In genomic region chr7:112131016-112131415, GRCh38 we compare ENCODE assay signal across 1 cellular context.
TF ChIP-seq lines count a peak whose summit lies in the region.

No MANE protein-coding gene starts in this region.

TF ChIP-seq in HEK293, 187 proteins besides CTCF, POLR2A, EP300 and RAD21 (continued from another document):
- no peak for TF ChIP-seq ZNF280C (tag by site-specific recombination; IDR thresholded peaks at IDR 0.05)
- TF ChIP-seq ZNF548 (tag by site-specific recombination; IDR thresholded peaks at IDR 0.05): no peak
- TF ChIP-seq ZNF169 (tag by site-specific recombination; IDR thresholded peaks at IDR 0.05): no peak
- no peak for TF ChIP-seq SP2 (tag by site-specific recombination; IDR thresholded peaks at IDR 0.05)
- TF ChIP-seq ZNF624 (tag by site-specific recombination; IDR thresholded peaks at IDR 0.05): no peak
- TF ChIP-seq ZNF16 (tag by site-specific recombination; IDR thresholded peaks at IDR 0.05; ENCODE audit: low read depth): no peak
- no peak for TF ChIP-seq ZNF600 (tag by site-specific recombination; IDR thresholded peaks at IDR 0.05)
- peak; percentile 94 for TF ChIP-seq FEZF1 (tag by site-specific recombination; IDR thresholded peaks at IDR 0.05)
- TF ChIP-seq ZNF629 (tag by site-specific recombination; IDR thresholded peaks at IDR 0.05): peak; percentile 51; the same call in 1 of the 2 replicates
- no peak for TF ChIP-seq ZBTB7A (tag by site-specific recombination; IDR thresholded peaks at IDR 0.05; ENCODE audit: low read depth)
- TF ChIP-seq ZNF157 (tag by site-specific recombination; IDR thresholded peaks at IDR 0.05): no peak
- TF ChIP-seq BCL11B (tag by site-specific recombination; IDR thresholded peaks at IDR 0.05; ENCODE audit: low read depth): no peak
- no peak for TF ChIP-seq ZNF585B (tag by site-specific recombination; IDR thresholded peaks at IDR 0.05)
- TF ChIP-seq ZNF701 (tag by site-specific recombination; IDR thresholded peaks at IDR 0.05): no peak
- TF ChIP-seq BCL11A (tag by site-specific recombination; IDR thresholded peaks at IDR 0.05; ENCODE audit: low read depth): 0 out of 2 replicates have a peak, but pooled peaks have one; percentile 47
- TF ChIP-seq KLF17 (tag by site-specific recombination; IDR thresholded peaks at IDR 0.05): no peak
- 0 out of 2 replicates have a peak, but pooled peaks have one; percentile 21 for TF ChIP-seq ZNF639 (tag by site-specific recombination; IDR thresholded peaks at IDR 0.05)
- no peak for TF ChIP-seq ZNF571 (tag by site-specific recombination; IDR thresholded peaks at IDR 0.05)
- TF ChIP-seq SETDB1 (IDR thresholded peaks at IDR 0.05; ENCODE audit: insufficient read length, low read length): no peak
- TF ChIP-seq ZBTB8A (tag by site-specific recombination; IDR thresholded peaks at IDR 0.05): peak; percentile 43; the same call in 1 of the 2 replicates
- TF ChIP-seq REST (tag by site-specific recombination; IDR thresholded peaks at IDR 0.05): peak; percentile 57; the same call in 1 of the 2 replicates
- no peak for TF ChIP-seq ZFP3 (tag by site-specific recombination; IDR thresholded peaks at IDR 0.05; ENCODE audit: low read depth)
- TF ChIP-seq ZNF521 (tag by site-specific recombination; IDR thresholded peaks at IDR 0.05): no peak
- no peak for TF ChIP-seq ZNF580 (tag by site-specific recombination; IDR thresholded peaks at IDR 0.05)
- TF ChIP-seq ZNF10 (tag by site-specific recombination; IDR thresholded peaks at IDR 0.05): peak; percentile 34; the same call in 1 of the 2 replicates
- TF ChIP-seq ZNF654 (tag by site-specific recombination; IDR thresholded peaks at IDR 0.05; ENCODE audit: low read depth): no peak
- TF ChIP-seq YY1 (tag by site-specific recombination; IDR thresholded peaks at IDR 0.05): 0 out of 2 replicates have a peak, but pooled peaks have one; percentile 25
- TF ChIP-seq MZF1 (tag by site-specific recombination; IDR thresholded peaks at IDR 0.05; ENCODE audit: borderline replicate concordance): no peak
- no peak for TF ChIP-seq SALL2 (tag by site-specific recombination; IDR thresholded peaks at IDR 0.05; ENCODE audit: borderline replicate concordance)
- TF ChIP-seq ZFP37 (tag by site-specific recombination; IDR thresholded peaks at IDR 0.05): no peak
- TF ChIP-seq ZSCAN30 (tag by site-specific recombination; IDR thresholded peaks at IDR 0.05): peak; percentile 46; the same call in 1 of the 2 replicates
- TF ChIP-seq ZNF302 (tag by site-specific recombination; IDR thresholded peaks at IDR 0.05; ENCODE audit: low read depth): no peak
- TF ChIP-seq SCRT2 (tag by site-specific recombination; IDR thresholded peaks at IDR 0.05): no peak
- TF ChIP-seq ZNF148 (tag by site-specific recombination; IDR thresholded peaks at IDR 0.05; ENCODE audit: borderline replicate concordance): no peak
- TF ChIP-seq KLF10 (tag by site-specific recombination; IDR thresholded peaks at IDR 0.05): no peak
- 0 out of 2 replicates have a peak, but pooled peaks have one; percentile 23 for TF ChIP-seq MEIS1 (CRISPR knock-in tag; IDR thresholded peaks at IDR 0.05; ENCODE audit: borderline replicate concordance)
- TF ChIP-seq ZNF175 (tag by site-specific recombination; IDR thresholded peaks at IDR 0.05): no peak
- TF ChIP-seq ZNF785 (tag by site-specific recombination; IDR thresholded peaks at IDR 0.05): no peak
- TF ChIP-seq ZNF140 (tag by site-specific recombination; IDR thresholded peaks at IDR 0.05): no peak
- no peak; the same call in 1 of the 2 replicates for TF ChIP-seq PRDM10 (tag by site-specific recombination; IDR thresholded peaks at IDR 0.05)
- peak; percentile 84 for TF ChIP-seq ZXDB (tag by site-specific recombination; IDR thresholded peaks at IDR 0.05)
- TF ChIP-seq RBAK (tag by site-specific recombination; IDR thresholded peaks at IDR 0.05): no peak
- no peak for TF ChIP-seq INSM2 (tag by site-specific recombination; IDR thresholded peaks at IDR 0.05)
- TF ChIP-seq ZNF660 (tag by site-specific recombination; IDR thresholded peaks at IDR 0.05): peak; percentile 54; the same call in 1 of the 2 replicates
- peak; percentile 86 for TF ChIP-seq ZNF843 (tag by site-specific recombination; IDR thresholded peaks at IDR 0.05)
- TF ChIP-seq ZNF292 (tag by site-specific recombination; IDR thresholded peaks at IDR 0.05; ENCODE audit: borderline replicate concordance, low read depth): no peak
- TF ChIP-seq ZNF792 (tag by site-specific recombination; IDR thresholded peaks at IDR 0.05): no peak
- peak; percentile 55 for TF ChIP-seq SP7 (tag by site-specific recombination; IDR thresholded peaks at IDR 0.05)
- TF ChIP-seq ZSCAN4 (tag by site-specific recombination; IDR thresholded peaks at IDR 0.05): no peak
